ENCODE assay signal across 20 cellular contexts in genomic region chr6:44333273-44333919, GRCh38. TPM values are rescaled to one million over a fixed set of nuclear protein-coding genes. Genes with fewer than 3 reads are reported as not detected.
DNase-seq lines count a peak whose midpoint lies in the region; ATAC-seq and TF ChIP-seq lines count a peak whose summit lies in the region.
"Had no signal": no experiment of that assay in that cellular context is flagged by ENCODE, and none has a peak within 500 bp of the region (broad histone marks: within the 10 kb centered on the region; RNA-seq: fewer than 3 reads in every experiment).

No MANE protein-coding gene starts in this region.

- H3K27me3 ChIP-seq in upper lobe of right lung (peaks cover 20% of the 10 kb centered on the region), foreskin keratinocyte (peaks cover 51% of the 10 kb centered on the region)
- H3K27me3 ChIP-seq: Peyer's patch had no signal

- peaks cover 17% of the 10 kb centered on the region for H3K27me3 Mint-ChIP-seq in dendritic cell treated with granulocyte-macrophage colony-stimulating factor and Interleukin-4, amounts not matched to agents 40 ng/mL and 50 ng/mL, for 4 days

- TF ChIP-seq CTCF in upper lobe of right lung (IDR thresholded peaks at IDR 0.05) (no peak), foreskin keratinocyte (conservative IDR thresholded peaks at IDR 0.05) (no peak)

- no peak overlapping the region for H3K4me3 Mint-ChIP-seq in dendritic cell treated with granulocyte-macrophage colony-stimulating factor and Interleukin-4, amounts not matched to agents 40 ng/mL and 50 ng/mL, for 4 days
- H3K4me3 Mint-ChIP-seq: CD4-positive, alpha-beta T cell; GM23338 had no signal

- H3K36me3 ChIP-seq in upper lobe of right lung, result no peaks in the 10 kb centered on the region
- H3K36me3 ChIP-seq: Peyer's patch had no signal

- H3K4me3 ChIP-seq in upper lobe of right lung, result no peak overlapping the region
- H3K4me3 ChIP-seq: GM23338, Peyer's patch had no signal

- peak overlapping the region; percentile 61 for H3K27ac Mint-ChIP-seq in dendritic cell treated with granulocyte-macrophage colony-stimulating factor and Interleukin-4, amounts not matched to agents 40 ng/mL and 50 ng/mL, for 4 days
- H3K27ac Mint-ChIP-seq: CD4-positive, alpha-beta T cell; GM23338 had no signal

- intact Hi-C loops in dendritic cell treated with granulocyte-macrophage colony-stimulating factor and Interleukin-4, amounts not matched to agents 40 ng/mL and 50 ng/mL, for 4 days (cut with micrococcal nuclease), result no loop called here
- intact Hi-C loops in upper lobe of right lung (cut with DNase I), result no loop called here

- no peaks in the 10 kb centered on the region for H3K36me3 Mint-ChIP-seq in dendritic cell treated with granulocyte-macrophage colony-stimulating factor and Interleukin-4, amounts not matched to agents 40 ng/mL and 50 ng/mL, for 4 days (ENCODE audit: low read depth)

- DNase-seq in SKM-1 treated with dmso at 0.1 percent for 144 hours (lab: John Stamatoyannopoulos, UW; ENCODE audit: unreplicated experiment), result peak; percentile 25
- no peak for DNase-seq in SKM-1 (lab: John Stamatoyannopoulos, UW; ENCODE audit: unreplicated experiment)
- DNase-seq in NCI-H82 (lab: John Stamatoyannopoulos, UW), result peak; percentile 67
- no peak for DNase-seq in upper lobe of right lung
- DNase-seq in activated naive CD4-positive, alpha-beta T cell (lab: John Stamatoyannopoulos, UW), result no peak
- DNase-seq in stimulated activated naive CD8-positive, alpha-beta T cell treated with anti-CD3 and anti-CD28 coated beads, Interleukin-15, Interleukin-2, amounts not matched to agents 100 U/mL and 50 U/mL, for 24 hours, result no peak
- no peak for DNase-seq in foreskin keratinocyte
- DNase-seq: CD4-positive, alpha-beta T cell; GF-D8; NCI-H1092; NCI-H1694; NCI-H2107; NCI-H226; NCI-H526 treated with DMSO at 0.1 percent for 48 hours; Peyer's patch; SHP77 had no signal

- peak; percentile 61 for ATAC-seq in upper lobe of right lung
- ATAC-seq in stimulated activated naive CD8-positive, alpha-beta T cell treated with anti-CD3 and anti-CD28 coated beads, Interleukin-15, Interleukin-2, amounts not matched to agents 100 U/mL and 50 U/mL, for 24 hours, result no peak
- no peak for ATAC-seq in foreskin keratinocyte
- ATAC-seq: GM23338, SK-N-SH treated with all-trans-retinoic acid at 6 μM for 48 hours had no signal

- H3K4me1 ChIP-seq in upper lobe of right lung (no peaks in the 10 kb centered on the region), foreskin keratinocyte (no peaks in the 10 kb centered on the region)
- H3K4me1 ChIP-seq: Peyer's patch had no signal

- H3K9me3 Mint-ChIP-seq in dendritic cell treated with granulocyte-macrophage colony-stimulating factor and Interleukin-4, amounts not matched to agents 40 ng/mL and 50 ng/mL, for 4 days, result no peaks in the 10 kb centered on the region
- H3K9me3 Mint-ChIP-seq: CD4-positive, alpha-beta T cell; GM23338 had no signal

- no peaks in the 10 kb centered on the region for H3K9me3 ChIP-seq in upper lobe of right lung
- H3K9me3 ChIP-seq: Peyer's patch had no signal

- peaks cover 28% of the 10 kb centered on the region for H3K4me1 Mint-ChIP-seq in dendritic cell treated with granulocyte-macrophage colony-stimulating factor and Interleukin-4, amounts not matched to agents 40 ng/mL and 50 ng/mL, for 4 days (ENCODE audit: low read depth)

- H3K27ac ChIP-seq in upper lobe of right lung, result no peak overlapping the region
- H3K27ac ChIP-seq in foreskin keratinocyte, result no peak overlapping the region
- H3K27ac ChIP-seq: Peyer's patch had no signal

RNA-seq across cellular contexts. Expression of gene SPATS1, which starts 9.1 kb away (rescaled TPM):
- total RNA-seq in upper lobe of right lung (not detected), foreskin keratinocyte (not detected in 2 replicates)
- not detected in 2 replicates for polyA plus RNA-seq in foreskin keratinocyte
- total RNA-seq: CD4-positive, alpha-beta T cell; GM23338; LHCN-M2; Peyer's patch had no signal
- polyA plus RNA-seq: GM23338 had no signal

RNA-seq across cellular contexts. Expression of gene AARS2, which starts 20.2 kb away (rescaled TPM):
- 11.8 TPM for total RNA-seq in upper lobe of right lung
- total RNA-seq in foreskin keratinocyte, result 17.8 and 21.5 TPM in 2 replicates
- 7.7 and 9.3 TPM in 2 replicates for polyA plus RNA-seq in foreskin keratinocyte

RNA-seq across cellular contexts. Expression of gene CDC5L, which starts 54.1 kb away (rescaled TPM):
- total RNA-seq in upper lobe of right lung (17.8 TPM), foreskin keratinocyte (27.9 and 29.7 TPM in 2 replicates)
- polyA plus RNA-seq in foreskin keratinocyte, result 9.2 and 11.0 TPM in 2 replicates

Comparison
In these comparisons a context has a peak if more than half of its experiments do, and no peak if none do; other contexts are left out.
1. DNase-seq: peak in SKM-1 treated with dmso at 0.1 percent for 144 hours (single experiment) and NCI-H82 (single experiment); none in SKM-1 (single experiment), upper lobe of right lung (single experiment), activated naive CD4-positive, alpha-beta T cell (0 of 4), stimulated activated naive CD8-positive, alpha-beta T cell treated with anti-CD3 and anti-CD28 coated beads, Interleukin-15, Interleukin-2, amounts not matched to agents 100 U/mL and 50 U/mL, for 24 hours (single experiment) and foreskin keratinocyte (0 of 2).